In genomic region chrX:1507511-1508463, GRCh38 we compare ENCODE assay signal across 9 cellular contexts. TPM values are rescaled to one million over a fixed set of nuclear protein-coding genes. Genes with fewer than 3 reads are reported as not detected.
DNase-seq lines count a peak whose midpoint lies in the region; ATAC-seq and TF ChIP-seq lines count a peak whose summit lies in the region.
"Had no signal": no experiment of that assay in that cellular context is flagged by ENCODE, and none has a peak within 500 bp of the region (broad histone marks: within the 10 kb centered on the region; RNA-seq: fewer than 3 reads in every experiment).

No MANE protein-coding gene starts in this region.

- H3K4me3 ChIP-seq in OCI-LY3 (ENCODE audit: low read length) (peak overlapping the region; percentile 54), left lung (no peak overlapping the region)
- H3K4me3 ChIP-seq: pancreas had no signal

- H3K4me2 ChIP-seq in OCI-LY3 (ENCODE audit: low read length), result peak overlapping the region; percentile 80

- DNase-seq in left lung (peak in 1 of 2 donors; percentile 81), D341Med (ENCODE audit: low spot score) (no peak), NCI-H446 (lab: John Stamatoyannopoulos, UW) (no peak), HuH-7.5 (ENCODE audit: low spot score) (no peak), GOT3 (lab: John Stamatoyannopoulos, UW) (no peak)
- DNase-seq: pancreas had no signal

- H3K79me2 ChIP-seq in OCI-LY3 (ENCODE audit: low read length), result no peaks in the 10 kb centered on the region

- ATAC-seq in GM18867 (IDR thresholded peaks at IDR 0.05; ENCODE audit: unreplicated experiment) (peak; percentile 79), HG02623 (IDR thresholded peaks at IDR 0.05; ENCODE audit: unreplicated experiment) (peak; percentile 48), left lung (peak; percentile 54)

- H3K27me3 ChIP-seq in OCI-LY3 (ENCODE audit: low read depth, low read length) (peaks cover 2% of the 10 kb centered on the region; the same call in 1 of the 2 replicates), left lung (no peaks in the 10 kb centered on the region)
- H3K27me3 ChIP-seq: pancreas had no signal

- H3K9me3 ChIP-seq in OCI-LY3 (ENCODE audit: insufficient read depth, low read length) (peaks cover 6% of the 10 kb centered on the region; the same call in 1 of the 2 replicates), left lung (no peaks in the 10 kb centered on the region)
- H3K9me3 ChIP-seq: pancreas had no signal

- H3K9ac ChIP-seq in OCI-LY3 (ENCODE audit: low read length), result peak overlapping the region; percentile 67

- H2AFZ ChIP-seq in OCI-LY3 (ENCODE audit: low read depth, low read length), result peak overlapping the region; percentile 3; the same call in 1 of the 2 replicates

- intact Hi-C loops in left lung (cut with DNase I), result no loop called here

- H3K36me3 ChIP-seq in OCI-LY3 (replicated peaks; ENCODE audit: low read depth, low read length), result peaks cover 42% of the 10 kb centered on the region
- no peaks in the 10 kb centered on the region for H3K36me3 ChIP-seq in left lung
- H3K36me3 ChIP-seq: pancreas had no signal

- H3K27ac ChIP-seq in OCI-LY3 (ENCODE audit: low read length) (peak overlapping the region; percentile 66), left lung (peak overlapping the region in 1 of 2 donors; percentile 45)
- H3K27ac ChIP-seq: pancreas had no signal

- peaks cover 11% of the 10 kb centered on the region; the same call in 1 of the 2 replicates for H4K20me1 ChIP-seq in OCI-LY3 (ENCODE audit: insufficient read depth, low read length)

- TF ChIP-seq CTCF in OCI-LY3 (IDR thresholded peaks at IDR 0.05; ENCODE audit: low read depth, low read length) (no peak), left lung (IDR thresholded peaks at IDR 0.05) (no peak)

- H3K4me1 ChIP-seq in OCI-LY3 (ENCODE audit: low read length) (peaks cover 49% of the 10 kb centered on the region), left lung (peaks cover 0 to 49% of the 10 kb centered on the region in 2 donors)
- H3K4me1 ChIP-seq: pancreas had no signal

RNA-seq across cellular contexts. Expression of gene P2RY8, which starts 29.2 kb away (rescaled TPM):
- 1 to 10 TPM; 1.5 to 6.9 TPM for total RNA-seq in left lung

RNA-seq across cellular contexts. Expression of gene ASMTL, which starts 55.1 kb away (rescaled TPM):
- total RNA-seq in left lung, result 10 to 100 TPM; 18.6 to 19.6 TPM
